Comparison of ENCODE assay signal across 32 cellular contexts in the genomic region with DNA sequence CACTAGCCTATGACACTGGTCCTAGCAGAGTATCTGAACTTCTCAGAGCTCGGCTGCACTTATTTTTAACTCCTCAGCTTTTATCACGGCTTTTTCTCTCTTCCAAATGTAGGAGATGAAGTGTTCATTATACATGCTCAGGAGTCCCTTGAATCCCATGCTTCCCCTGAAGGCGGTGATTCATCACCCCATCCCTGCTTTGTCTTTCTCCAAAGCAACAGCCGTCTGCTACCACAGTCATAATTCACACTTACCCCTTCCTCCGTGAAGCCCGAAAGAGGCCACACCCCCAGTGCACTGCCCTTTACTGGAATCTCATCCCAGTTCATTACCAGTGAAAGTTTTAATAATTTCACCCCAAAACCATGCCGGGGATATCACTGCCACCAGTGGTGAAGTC.
"Had no signal": no experiment of that assay in that cellular context is flagged by ENCODE, and none has a peak within 500 bp of the region (broad histone marks: within the 10 kb centered on the region; RNA-seq: fewer than 3 reads in every experiment).

No MANE protein-coding gene starts in this region.

- H3K4me3 ChIP-seq: gastroesophageal sphincter, hepatocyte, left lung, lower lobe of right lung, mucosa of descending colon, smooth muscle cell, uterus had no signal

- H2AFZ ChIP-seq: hepatocyte had no signal

- H3K36me3 Mint-ChIP-seq: activated naive CD8-positive, alpha-beta T cell; stimulated activated memory B cell treated with anti-CD40 and anti-IgM and Interleukin-4, amounts not matched to agents 10 μg/mL and 1 μg/mL and 100 μg/mL, for 72 hours; type B pancreatic cell had no signal

- H3K36me3 ChIP-seq: gastroesophageal sphincter, left lung, lower lobe of right lung, neutrophil, uterus had no signal

- ATAC-seq: activated CD8-positive, alpha-beta T cell treated with anti-CD3 and anti-CD28 coated beads for 36 hours; gastroesophageal sphincter; left lung; lower lobe of right lung; mucosa of descending colon; stimulated activated memory B cell treated with anti-CD40 and anti-IgM and Interleukin-4, amounts not matched to agents 10 μg/mL and 1 μg/mL and 100 μg/mL, for 72 hours; stimulated activated naive CD8-positive, alpha-beta T cell treated with anti-CD3 and anti-CD28 coated beads, Interleukin-15, amount 100 ng/mL, for 72 hours; WTC11 had no signal

- H3K4me1 ChIP-seq: gastroesophageal sphincter, left lung, lower lobe of right lung, uterus had no signal

- H3K9me3 ChIP-seq: gastroesophageal sphincter, left lung, lower lobe of right lung, mucosa of descending colon, neutrophil, uterus had no signal

- H3K4me2 ChIP-seq: hepatocyte, smooth muscle cell had no signal

- H3K27ac ChIP-seq: gastroesophageal sphincter, hepatocyte, left lung, lower lobe of right lung, neutrophil, uterus had no signal

- H3K27me3 Mint-ChIP-seq: activated CD4-positive, alpha-beta T cell treated with anti-CD3 and anti-CD28 coated beads, Interleukin-2, amount 10 ng/mL, durations not matched to agents 7 days and 5 days; activated CD8-positive, alpha-beta T cell treated with anti-CD3 and anti-CD28 coated beads for 36 hours; activated naive CD8-positive, alpha-beta T cell; stimulated activated naive CD8-positive, alpha-beta T cell treated with anti-CD3 and anti-CD28 coated beads, Interleukin-15, amount 100 ng/mL, for 72 hours; type B pancreatic cell had no signal

- H3K27me3 ChIP-seq: gastroesophageal sphincter, hepatocyte, left lung, neutrophil, uterus had no signal

- H3K4me1 Mint-ChIP-seq: activated CD4-positive, alpha-beta T cell treated with anti-CD3 and anti-CD28 coated beads, Interleukin-2, amount 10 ng/mL, durations not matched to agents 7 days and 5 days; central memory CD8-positive, alpha-beta T cell; nephron; stimulated activated memory B cell treated with anti-CD40 and anti-IgM and Interleukin-4, amounts not matched to agents 10 μg/mL and 1 μg/mL and 100 μg/mL, for 72 hours; stimulated activated naive CD8-positive, alpha-beta T cell treated with anti-CD3 and anti-CD28 coated beads, Interleukin-15, amount 100 ng/mL, for 72 hours; WTC11 had no signal

- H3K4me3 Mint-ChIP-seq: activated CD4-positive, alpha-beta T cell treated with anti-CD3 and anti-CD28 coated beads, Interleukin-2, amount 10 ng/mL, durations not matched to agents 7 days and 5 days; activated CD8-positive, alpha-beta T cell treated with anti-CD3 and anti-CD28 coated beads for 36 hours; activated naive CD8-positive, alpha-beta T cell; central memory CD8-positive, alpha-beta T cell; nephron; stimulated activated memory B cell treated with anti-CD40 and anti-IgM and Interleukin-4, amounts not matched to agents 10 μg/mL and 1 μg/mL and 100 μg/mL, for 72 hours; stimulated activated naive CD8-positive, alpha-beta T cell treated with anti-CD3 and anti-CD28 coated beads, Interleukin-15, amount 100 ng/mL, for 72 hours; type B pancreatic cell; WTC11 had no signal

- DNase-seq: activated CD4-positive, alpha-beta T cell treated with anti-CD3 and anti-CD28 coated beads for 1 hour; activated CD4-positive, alpha-beta T cell treated with anti-CD3 and anti-CD28 coated beads, Interleukin-2, amount 10 ng/mL, durations not matched to agents 7 days and 5 days; activated CD8-positive, alpha-beta T cell treated with anti-CD3 and anti-CD28 coated beads for 36 hours; activated naive CD4-positive, alpha-beta T cell; activated T-cell treated with anti-CD3 and anti-CD28 coated beads, Interleukin-2, amount 50 U/mL, for 48 hours; anterior cingulate cortex; dermis blood vessel endothelial cell; effector CD8-positive, alpha-beta T cell; kidney; left lung; lower lobe of right lung; mucosa of descending colon; retina; stimulated activated CD4-positive, alpha-beta T cell treated with anti-CD3 and anti-CD28 coated beads, Interleukin-1b, Interleukin-23, amount 100 ng/mL, for 48 hours; stimulated activated CD4-positive, alpha-beta T cell treated with anti-CD3 and anti-CD28 coated beads, Interleukin-4, amount 100 ng/mL, for 4 hours; stimulated activated CD8-positive, alpha-beta memory T cell treated with anti-CD3 and anti-CD28 coated beads, Interleukin-4, amount 100 ng/mL, for 48 hours; stimulated activated naive CD8-positive, alpha-beta T cell treated with anti-CD3 and anti-CD28 coated beads, Interleukin-15, amount 100 ng/mL, for 72 hours; substantia nigra; T-helper 2 cell; uterus had no signal

- H3K79me2 ChIP-seq: hepatocyte had no signal

- H3K9me3 Mint-ChIP-seq: activated CD4-positive, alpha-beta T cell treated with anti-CD3 and anti-CD28 coated beads, Interleukin-2, amount 10 ng/mL, durations not matched to agents 7 days and 5 days; activated CD8-positive, alpha-beta T cell treated with anti-CD3 and anti-CD28 coated beads for 36 hours; activated T-helper 2 cell treated with anti-CD3 and anti-CD28 coated beads, Interferon-gamma antibody, Interleukin-2, Interleukin-4, amounts not matched to agents 10 μg/mL and 5 μg/mL and 100 μg/mL, durations not matched to agents 14 hours and 24 hours and 36 hours; central memory CD8-positive, alpha-beta T cell; type B pancreatic cell had no signal

- H3K27ac Mint-ChIP-seq: activated CD4-positive, alpha-beta T cell treated with anti-CD3 and anti-CD28 coated beads, Interleukin-2, amount 10 ng/mL, durations not matched to agents 7 days and 5 days; activated CD8-positive, alpha-beta T cell treated with anti-CD3 and anti-CD28 coated beads for 36 hours; activated naive CD8-positive, alpha-beta T cell; activated T-helper 2 cell treated with anti-CD3 and anti-CD28 coated beads, Interferon-gamma antibody, Interleukin-2, Interleukin-4, amounts not matched to agents 10 μg/mL and 5 μg/mL and 100 μg/mL, durations not matched to agents 14 hours and 24 hours and 36 hours; nephron; progenitor cell of endocrine pancreas; stimulated activated memory B cell treated with anti-CD40 and anti-IgM and Interleukin-4, amounts not matched to agents 10 μg/mL and 1 μg/mL and 100 μg/mL, for 72 hours; type B pancreatic cell; WTC11 had no signal
